Comparison of ENCODE assay signal across 8 cellular contexts in the genomic region with DNA sequence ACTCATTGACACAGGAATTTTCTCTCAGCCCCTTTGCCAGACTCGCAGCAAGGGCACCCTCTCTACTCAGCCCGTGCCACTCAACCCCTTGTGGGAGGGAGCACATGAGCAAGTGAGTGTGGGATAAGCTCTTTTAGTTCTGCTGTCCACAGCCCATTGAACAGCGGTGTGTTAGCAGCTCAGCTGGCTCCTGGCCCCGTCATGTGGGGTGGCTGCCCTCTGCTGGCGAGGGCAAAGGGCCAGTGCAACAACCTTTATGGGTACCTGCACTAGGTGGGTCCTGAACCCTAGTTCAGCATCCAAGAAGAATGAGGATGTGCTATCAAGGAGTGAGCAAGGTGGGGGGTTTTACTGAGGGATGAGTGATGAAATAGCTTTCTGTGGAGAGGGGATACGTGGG.
A peak's percentile ranks its signal among the peaks of the same experiment; 100 is the strongest.
DNase-seq lines count a peak whose midpoint lies in the region; ATAC-seq and TF ChIP-seq lines count a peak whose summit lies in the region.

No MANE protein-coding gene starts in this region.

- H3F3A ChIP-seq in PC-9 (ENCODE audit: insufficient read depth, low read depth): no peaks in the 10 kb centered on the region

- peak; percentile 54 for TF ChIP-seq CTCF in cardiac muscle cell (IDR thresholded peaks at IDR 0.05; ENCODE audit: low read depth, low read length)
- TF ChIP-seq CTCF in PC-9 (conservative IDR thresholded peaks at IDR 0.05): peak; percentile 47

- intact Hi-C loops in Right ventricle myocardium inferior (cut with DNase I) (no loop called here), PC-9 (cut with micrococcal nuclease; ENCODE audit: unreplicated experiment) (no loop called here)

- peak; percentile 60 to 65 for DNase-seq in cardiac muscle cell (ENCODE audit: low read depth in 1 of 2, low spot score in 1 of 2)
- DNase-seq in Right ventricle myocardium inferior (ENCODE audit: missing footprints): no peak
- peak in 1 of 2 experiments; percentile 16 for DNase-seq in PC-9
- DNase-seq in amniotic epithelial cell (ENCODE audit: low read depth): peak; percentile 58
- DNase-seq in naive B cell: peak; percentile 5
- no peak for DNase-seq in DMS114 treated with DMSO at 0.1 percent for 48 hours (lab: John Stamatoyannopoulos, UW; ENCODE audit: unreplicated experiment)
- no peak for DNase-seq in NOMO-1 treated with DMSO at 0.1 percent for 48 hours (lab: John Stamatoyannopoulos, UW; ENCODE audit: unreplicated experiment)

- H3K4me3 ChIP-seq in cardiac muscle cell: no peak overlapping the region
- H3K4me3 ChIP-seq in PC-9: no peak overlapping the region

- H2AFZ ChIP-seq in PC-9: no peak overlapping the region

- H3K4me1 Mint-ChIP-seq in naive B cell: no peaks in the 10 kb centered on the region

- no TSS peak for BruUV-seq in PC-9 (replicated peaks; lab: Mats Ljungman, UMichigan)

- no peaks in the 10 kb centered on the region for H3K9me3 Mint-ChIP-seq in naive B cell

- H3K9me3 ChIP-seq in cardiac muscle cell (ENCODE audit: low read depth): no peaks in the 10 kb centered on the region
- H3K9me3 ChIP-seq in PC-9 (ENCODE audit: insufficient read depth, low read depth): no peaks in the 10 kb centered on the region

- ATAC-seq in Right ventricle myocardium inferior (no peak), naive B cell (ENCODE audit: low read depth in 2 of 2) (peak; percentile 37 to 48), GM18498 (IDR thresholded peaks at IDR 0.05; ENCODE audit: unreplicated experiment) (no peak)

- H3K9me2 ChIP-seq in PC-9 (ENCODE audit: insufficient read depth): no peaks in the 10 kb centered on the region

- H3K4me1 ChIP-seq in cardiac muscle cell (ENCODE audit: low read depth) (no peaks in the 10 kb centered on the region), PC-9 (replicated peaks; ENCODE audit: insufficient read depth) (no peaks in the 10 kb centered on the region)

- POLR2A ChIA-PET in PC-9 (lab: Charles Lee; ENCODE audit: unreplicated experiment): no interaction called here

- no peaks in the 10 kb centered on the region for H3K36me3 ChIP-seq in cardiac muscle cell
- no peaks in the 10 kb centered on the region for H3K36me3 ChIP-seq in PC-9 (ENCODE audit: low read depth)

- H3K27me3 ChIP-seq in cardiac muscle cell (no peaks in the 10 kb centered on the region), PC-9 (ENCODE audit: insufficient read depth, low read depth) (no peaks in the 10 kb centered on the region)

- no peaks in the 10 kb centered on the region for H3K36me3 Mint-ChIP-seq in naive B cell

- no peak overlapping the region for H3K4me2 ChIP-seq in PC-9

- peaks cover 8 to 52% (median 27%) of the 10 kb centered on the region in 3 donors for H3K27me3 Mint-ChIP-seq in naive B cell

- H3K79me2 ChIP-seq in PC-9 (ENCODE audit: low read depth): no peaks in the 10 kb centered on the region

- no peak overlapping the region for H3K27ac ChIP-seq in cardiac muscle cell
- no peak overlapping the region for H3K27ac ChIP-seq in PC-9

- no peak overlapping the region for H3K4me3 Mint-ChIP-seq in naive B cell

- CTCF ChIA-PET in PC-9 (lab: Charles Lee): interaction anchor here (0.8 kb wide), 1 partner anchor 229 kb away, joined by 3 read pairs; no protein-coding TSS in a partner anchor

- H3K27ac Mint-ChIP-seq in naive B cell: peak overlapping the region in 1 of 6 donors; percentile 43

- H4K20me1 ChIP-seq in PC-9 (ENCODE audit: insufficient read depth): no peaks in the 10 kb centered on the region

Comparison
In these comparisons a context has a peak if more than half of its experiments do, and no peak if none do; other contexts are left out.
1. DNase-seq: peak in cardiac muscle cell (2 of 2), amniotic epithelial cell (single experiment) and naive B cell (single experiment); none in Right ventricle myocardium inferior (single experiment), DMS114 treated with DMSO at 0.1 percent for 48 hours (single experiment) and NOMO-1 treated with DMSO at 0.1 percent for 48 hours (single experiment).
2. ATAC-seq: peak in naive B cell (2 of 2); none in Right ventricle myocardium inferior (single experiment) and GM18498 (single experiment).